Comparison of ENCODE assay signal across 8 cellular contexts in genomic region chr6:99282479-99283062, GRCh38.
A peak's percentile ranks its signal among the peaks of the same experiment; 100 is the strongest.
DNase-seq lines count a peak whose midpoint lies in the region; ATAC-seq and TF ChIP-seq lines count a peak whose summit lies in the region.

No MANE protein-coding gene starts in this region.

- no peak overlapping the region for H3K4me3 Mint-ChIP-seq in GM23338
- H3K4me3 Mint-ChIP-seq in activated CD4-positive, alpha-beta T cell treated with anti-CD3 and anti-CD28 coated beads, Interleukin-2, amount 10 ng/mL, durations not matched to agents 24 days and 14 days, result no peak overlapping the region

- H2AFZ ChIP-seq in GM23338 (no peak overlapping the region), OCI-LY1 (ENCODE audit: low read length) (no peak overlapping the region)

- H3K36me3 Mint-ChIP-seq in GM23338 (ENCODE audit: low read depth), result peaks cover 9% of the 10 kb centered on the region; the same call in 2 of the 3 replicates
- H3K36me3 Mint-ChIP-seq in activated CD4-positive, alpha-beta T cell treated with anti-CD3 and anti-CD28 coated beads, Interleukin-2, amount 10 ng/mL, durations not matched to agents 24 days and 14 days (ENCODE audit: low read depth), result no peaks in the 10 kb centered on the region

- H4K20me1 ChIP-seq in GM23338 (replicated peaks; ENCODE audit: insufficient read depth), result no peaks in the 10 kb centered on the region
- no peaks in the 10 kb centered on the region for H4K20me1 ChIP-seq in OCI-LY1 (ENCODE audit: insufficient read depth, low read length)

- H3K27ac Mint-ChIP-seq in GM23338, result no peak overlapping the region
- no peak overlapping the region for H3K27ac Mint-ChIP-seq in activated CD4-positive, alpha-beta T cell treated with anti-CD3 and anti-CD28 coated beads, Interleukin-2, amount 10 ng/mL, durations not matched to agents 24 days and 14 days

- intact Hi-C loops in activated CD4-positive, alpha-beta T cell treated with anti-CD3 and anti-CD28 coated beads, Interleukin-2, amount 10 ng/mL, durations not matched to agents 24 days and 14 days (cut with micrococcal nuclease), result no loop called here

- TF ChIP-seq CTCF in AG10803 (conservative IDR thresholded peaks at IDR 0.05; ENCODE audit: low read length) (peak; percentile 57), GM23338 (conservative IDR thresholded peaks at IDR 0.05; ENCODE audit: low read depth in 2 of 2) (peak; percentile 47 to 75), OCI-LY1 (IDR thresholded peaks at IDR 0.05; ENCODE audit: low read length) (peak; percentile 49), fibroblast of the aortic adventitia (IDR thresholded peaks at IDR 0.05; ENCODE audit: insufficient read depth, low read length) (peak; percentile 64)

- H3K4me3 ChIP-seq in AG10803 (ENCODE audit: low read length) (no peak overlapping the region), GM23338 (no peak overlapping the region), OCI-LY1 (ENCODE audit: low read depth, low read length, poor library complexity, severe bottlenecking) (no peak overlapping the region), fibroblast of the aortic adventitia (ENCODE audit: low read depth, low read length) (no peak overlapping the region)

- no peak overlapping the region for H3K9ac ChIP-seq in OCI-LY1 (ENCODE audit: low read length)

- H3K27me3 ChIP-seq in GM23338 (ENCODE audit: insufficient read depth), result no peaks in the 10 kb centered on the region
- H3K27me3 ChIP-seq in OCI-LY1 (ENCODE audit: insufficient read depth, low read length), result no peaks in the 10 kb centered on the region

- ATAC-seq in GM23338, result no peak

- H3K4me1 ChIP-seq in GM23338 (ENCODE audit: insufficient read depth) (no peaks in the 10 kb centered on the region), OCI-LY1 (ENCODE audit: insufficient read depth, low read length, severe bottlenecking) (no peaks in the 10 kb centered on the region)

- no peaks in the 10 kb centered on the region for H3K36me3 ChIP-seq in GM23338 (ENCODE audit: insufficient read depth)
- no peaks in the 10 kb centered on the region for H3K36me3 ChIP-seq in OCI-LY1 (ENCODE audit: insufficient read depth, low read length)

- no peaks in the 10 kb centered on the region for H3K79me2 ChIP-seq in GM23338 (replicated peaks; ENCODE audit: insufficient read depth)
- H3K79me2 ChIP-seq in OCI-LY1 (ENCODE audit: insufficient read depth, low read length), result no peaks in the 10 kb centered on the region

- H3K9me3 ChIP-seq in OCI-LY1 (ENCODE audit: low read length), result no peaks in the 10 kb centered on the region

- H3K4me2 ChIP-seq in GM23338, result no peak overlapping the region
- H3K4me2 ChIP-seq in OCI-LY1 (ENCODE audit: low read length), result no peak overlapping the region

- peaks cover 9% of the 10 kb centered on the region; the same call in 2 of the 3 replicates for H3K4me1 Mint-ChIP-seq in GM23338
- no peaks in the 10 kb centered on the region for H3K4me1 Mint-ChIP-seq in activated CD4-positive, alpha-beta T cell treated with anti-CD3 and anti-CD28 coated beads, Interleukin-2, amount 10 ng/mL, durations not matched to agents 24 days and 14 days

- peak; percentile 5 for DNase-seq in AG10803 (ENCODE audit: low read depth)
- DNase-seq in GM23338 (ENCODE audit: low spot score), result peak; percentile 49
- DNase-seq in fibroblast of the aortic adventitia (ENCODE audit: low read depth), result peak; percentile 30
- no peak for DNase-seq in cerebellar nuclear complex (lab: John Stamatoyannopoulos, UW)
- no peak for DNase-seq in activated CD4-positive, alpha-beta T cell treated with anti-CD3 and anti-CD28 coated beads, Interleukin-2, amount 10 ng/mL, durations not matched to agents 24 days and 14 days
- DNase-seq in T-helper 2 cell, result no peak
- DNase-seq in stimulated activated CD4-positive, alpha-beta T cell treated with anti-CD3 and anti-CD28 coated beads, Interleukin-15, amount 100 ng/mL, for 24 hours, result no peak

- H3F3A ChIP-seq in GM23338 (replicated peaks; ENCODE audit: low read depth) (no peaks in the 10 kb centered on the region), OCI-LY1 (ENCODE audit: insufficient read depth, low read length) (no peaks in the 10 kb centered on the region)

- no peak overlapping the region for H3K27ac ChIP-seq in GM23338 (ENCODE audit: low read depth)
- H3K27ac ChIP-seq in OCI-LY1 (ENCODE audit: low read depth, low read length, poor library complexity, severe bottlenecking), result no peak overlapping the region

- H3K27me3 Mint-ChIP-seq in GM23338 (ENCODE audit: insufficient read depth, low read depth, poor library complexity), result no peaks in the 10 kb centered on the region
- peaks cover 21% of the 10 kb centered on the region for H3K27me3 Mint-ChIP-seq in activated CD4-positive, alpha-beta T cell treated with anti-CD3 and anti-CD28 coated beads, Interleukin-2, amount 10 ng/mL, durations not matched to agents 24 days and 14 days

- H3K9me2 ChIP-seq in GM23338 (ENCODE audit: insufficient read depth) (no peaks in the 10 kb centered on the region), OCI-LY1 (ENCODE audit: low read depth, low read length) (no peaks in the 10 kb centered on the region)

- H3K9me3 Mint-ChIP-seq in GM23338, result no peaks in the 10 kb centered on the region
- H3K9me3 Mint-ChIP-seq in activated CD4-positive, alpha-beta T cell treated with anti-CD3 and anti-CD28 coated beads, Interleukin-2, amount 10 ng/mL, durations not matched to agents 24 days and 14 days, result no peaks in the 10 kb centered on the region

TF ChIP-seq in GM23338, 12 proteins besides CTCF, POLR2A, EP300 and RAD21 (continues in another document):
- TF ChIP-seq JUNB (IDR thresholded peaks at IDR 0.05; ENCODE audit: unreplicated experiment) (no peak), ZNF331 (CRISPR knock-in tag; IDR thresholded peaks at IDR 0.05; ENCODE audit: low read depth) (no peak), CREB1 (CRISPR knock-in tag; IDR thresholded peaks at IDR 0.05; ENCODE audit: low read depth) (no peak), REST (IDR thresholded peaks at IDR 0.05; ENCODE audit: unreplicated experiment) (no peak), NANOG (IDR thresholded peaks at IDR 0.05; ENCODE audit: borderline replicate concordance) (no peak), POLR2AphosphoS5 (IDR thresholded peaks at IDR 0.05; ENCODE audit: low read depth) (no peak), EZH2phosphoT487 (IDR thresholded peaks at IDR 0.05; ENCODE audit: unreplicated experiment) (no peak), ZNF114 (CRISPR knock-in tag; IDR thresholded peaks at IDR 0.05) (no peak)

Comparison
In these comparisons a context has a peak if more than half of its experiments do, and no peak if none do; other contexts are left out.
1. DNase-seq: peak in AG10803 (single experiment), GM23338 (single experiment) and fibroblast of the aortic adventitia (single experiment); none in cerebellar nuclear complex (0 of 2), activated CD4-positive, alpha-beta T cell treated with anti-CD3 and anti-CD28 coated beads, Interleukin-2, amount 10 ng/mL, durations not matched to agents 24 days and 14 days (single experiment), T-helper 2 cell (0 of 5) and stimulated activated CD4-positive, alpha-beta T cell treated with anti-CD3 and anti-CD28 coated beads, Interleukin-15, amount 100 ng/mL, for 24 hours (single experiment).
2. Peak in every context shown above with its lines, with median percentiles within 50 percentile points of each other: CTCF ChIP-seq.